ENCODE assay signal across 13 cellular contexts in the genomic region with DNA sequence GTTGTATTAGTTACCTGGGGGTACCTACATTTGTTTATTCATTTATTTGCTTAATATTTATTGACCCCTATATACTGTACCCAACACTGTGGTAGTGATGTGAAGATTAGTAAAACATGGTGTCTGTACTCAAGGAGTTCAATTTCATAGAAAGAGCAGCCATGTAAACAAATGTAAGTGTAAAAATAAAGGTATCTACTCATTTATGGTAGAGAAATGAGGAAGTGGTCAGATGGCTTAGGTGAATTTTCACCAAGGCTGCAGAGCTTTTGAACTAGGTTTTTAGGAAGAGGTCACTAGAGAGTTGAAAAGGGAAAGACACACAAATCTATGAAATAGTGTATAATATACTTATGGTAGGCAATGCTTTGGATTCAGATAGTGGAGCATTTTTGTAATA. TPM values are rescaled to one million over a fixed set of nuclear protein-coding genes. Genes with fewer than 3 reads are reported as not detected.
A peak's percentile ranks its signal among the peaks of the same experiment; 100 is the strongest.
DNase-seq lines count a peak whose midpoint lies in the region; ATAC-seq, FAIRE-seq and TF ChIP-seq lines count a peak whose summit lies in the region.
"Had no signal": no experiment of that assay in that cellular context is flagged by ENCODE, and none has a peak within 500 bp of the region (broad histone marks: within the 10 kb centered on the region; RNA-seq: fewer than 3 reads in every experiment).

No MANE protein-coding gene starts in this region.

- BruUV-seq in K562 (replicated peaks; lab: Mats Ljungman, UMichigan): no TSS peak

- no peaks in the 10 kb centered on the region for H3K27me3 ChIP-seq in K562 (ENCODE audit: control insufficient read depth in 2 of 2, insufficient read depth in 2 of 2, low read length in 2 of 2)

- H4K20me1 ChIP-seq in K562 (replicated peaks; ENCODE audit: control insufficient read depth, insufficient read depth, low read length): no peaks in the 10 kb centered on the region

- H3K9me3 ChIP-seq in K562 (replicated peaks; ENCODE audit: control insufficient read depth, insufficient read depth, low read depth, low read length): no peaks in the 10 kb centered on the region

- H3K36me3 ChIP-seq in K562 (ENCODE audit: control insufficient read depth, insufficient read depth, low read length): peaks cover 77% of the 10 kb centered on the region

- H3K9me3 Mint-ChIP-seq in endothelial cell (ENCODE audit: unreplicated experiment): no peaks in the 10 kb centered on the region
- no peaks in the 10 kb centered on the region for H3K9me3 Mint-ChIP-seq in stimulated activated effector memory CD8-positive, alpha-beta T cell treated with anti-CD3 and anti-CD28 coated beads, Interleukin-12 subunit alpha, Interleukin-12 subunit beta, amount 100 ng/mL, for 72 hours
- H3K9me3 Mint-ChIP-seq in progenitor cell of endocrine pancreas (ENCODE audit: low read depth): no peaks in the 10 kb centered on the region
- H3K9me3 Mint-ChIP-seq: effector memory CD8-positive, alpha-beta T cell; naive thymus-derived CD8-positive, alpha-beta T cell had no signal

- intact Hi-C loops in K562 (cut with micrococcal nuclease): no loop called here

- no peaks in the 10 kb centered on the region for H3K79me2 ChIP-seq in K562 (ENCODE audit: control insufficient read depth, insufficient read depth, low read length)

- POLR2A ChIA-PET in K562 (lab: Yijun Ruan, JAX): interaction anchor here (1.4 to 4.3 kb wide), 2 partner anchors 8 to 10 kb away, joined by 6 to 15 read pairs; a partner anchor contains a TSS

- CTCF ChIA-PET in K562 (lab: Yijun Ruan, JAX; ENCODE audit: low intra/inter-chr PET ratio): no interaction called here

- no peak for TF ChIP-seq EP300 in K562 (IDR thresholded peaks at IDR 0.05; ENCODE audit: low read length)

- no peak overlapping the region for H3K4me3 Mint-ChIP-seq in endothelial cell (ENCODE audit: unreplicated experiment)
- no peak overlapping the region for H3K4me3 Mint-ChIP-seq in stimulated activated effector memory CD8-positive, alpha-beta T cell treated with anti-CD3 and anti-CD28 coated beads, Interleukin-12 subunit alpha, Interleukin-12 subunit beta, amount 100 ng/mL, for 72 hours
- no peak overlapping the region for H3K4me3 Mint-ChIP-seq in progenitor cell of endocrine pancreas (ENCODE audit: low read depth)
- H3K4me3 Mint-ChIP-seq: activated naive CD8-positive, alpha-beta T cell; effector memory CD8-positive, alpha-beta T cell; naive thymus-derived CD8-positive, alpha-beta T cell had no signal

- in situ Hi-C loops in K562 (cut with MboI): no loop called here

- H3K27ac Mint-ChIP-seq in endothelial cell (ENCODE audit: unreplicated experiment) (no peak overlapping the region), progenitor cell of endocrine pancreas (no peak overlapping the region)
- no peak overlapping the region for H3K27ac Mint-ChIP-seq in stimulated activated effector memory CD8-positive, alpha-beta T cell treated with anti-CD3 and anti-CD28 coated beads, Interleukin-12 subunit alpha, Interleukin-12 subunit beta, amount 100 ng/mL, for 72 hours
- H3K27ac Mint-ChIP-seq: activated naive CD8-positive, alpha-beta T cell had no signal

- TF ChIP-seq CTCF in K562 (IDR thresholded peaks at IDR 0.05 in 2 of 3, conservative IDR thresholded peaks at IDR 0.05 in 1 of 3; ENCODE audit: insufficient read depth in 2 of 3, low read depth in 1 of 3, low read length in 3 of 3) (no peak), endothelial cell (IDR thresholded peaks at IDR 0.05; ENCODE audit: unreplicated experiment) (no peak), progenitor cell of endocrine pancreas (IDR thresholded peaks at IDR 0.05; ENCODE audit: unreplicated experiment) (no peak)

- no peaks in the 10 kb centered on the region for H3K27me3 Mint-ChIP-seq in endothelial cell (ENCODE audit: unreplicated experiment)
- no peaks in the 10 kb centered on the region for H3K27me3 Mint-ChIP-seq in progenitor cell of endocrine pancreas
- H3K27me3 Mint-ChIP-seq: activated naive CD8-positive, alpha-beta T cell; effector memory CD8-positive, alpha-beta T cell; naive thymus-derived CD8-positive, alpha-beta T cell had no signal

- TF ChIP-seq POLR2A in K562 (conservative IDR thresholded peaks at IDR 0.05): no peak

- ATAC-seq in GM19025 (IDR thresholded peaks at IDR 0.05; ENCODE audit: low read depth, unreplicated experiment): peak; percentile 75
- peak; percentile 78 for ATAC-seq in HG02588 (IDR thresholded peaks at IDR 0.05; ENCODE audit: unreplicated experiment)
- peak; percentile 77 for ATAC-seq in HG03469 (IDR thresholded peaks at IDR 0.05; ENCODE audit: unreplicated experiment)
- ATAC-seq in K562: no peak
- no peak for ATAC-seq in stimulated activated effector memory CD8-positive, alpha-beta T cell treated with anti-CD3 and anti-CD28 coated beads, Interleukin-12 subunit alpha, Interleukin-12 subunit beta, amount 100 ng/mL, for 72 hours
- ATAC-seq: effector memory CD8-positive, alpha-beta T cell; naive thymus-derived CD8-positive, alpha-beta T cell had no signal

- H3K4me1 ChIP-seq in K562 (replicated peaks in 1 of 2; ENCODE audit: control insufficient read depth in 2 of 2, insufficient read depth in 2 of 2, low read length in 2 of 2): peaks cover 0 to 2% of the 10 kb centered on the region in 2 experiments; a peak in 2 of 5 replicates

- H3K36me3 Mint-ChIP-seq in endothelial cell (ENCODE audit: low read depth, unreplicated experiment) (peaks cover 9% of the 10 kb centered on the region), progenitor cell of endocrine pancreas (ENCODE audit: insufficient read depth) (peaks cover 27% of the 10 kb centered on the region)
- H3K36me3 Mint-ChIP-seq in stimulated activated effector memory CD8-positive, alpha-beta T cell treated with anti-CD3 and anti-CD28 coated beads, Interleukin-12 subunit alpha, Interleukin-12 subunit beta, amount 100 ng/mL, for 72 hours: no peaks in the 10 kb centered on the region

- H3K4me2 ChIP-seq in K562 (ENCODE audit: insufficient read depth, low read length): no peak overlapping the region

- TF ChIP-seq RAD21 in K562 (CRISPR knock-in tag; conservative IDR thresholded peaks at IDR 0.05 in 1 of 2, IDR thresholded peaks at IDR 0.05 in 1 of 2): no peak

- no peak overlapping the region for H3K9ac ChIP-seq in K562 (ENCODE audit: insufficient read depth in 1 of 2, low read depth in 2 of 2, low read length in 2 of 2)

- DNase-seq in K562 (ENCODE audit: extremely low read depth in 1 of 4, low spot score in 3 of 4) (no peak), endothelial cell (ENCODE audit: low spot score) (no peak), progenitor cell of endocrine pancreas (ENCODE audit: low spot score, unreplicated experiment) (no peak), EL (no peak)
- no peak for DNase-seq in stimulated activated effector memory CD8-positive, alpha-beta T cell treated with anti-CD3 and anti-CD28 coated beads, Interleukin-12 subunit alpha, Interleukin-12 subunit beta, amount 100 ng/mL, for 72 hours (ENCODE audit: low spot score in 2 of 2)
- DNase-seq: effector memory CD8-positive, alpha-beta T cell; naive thymus-derived CD8-positive, alpha-beta T cell; trophoblast cell had no signal

- FAIRE-seq in K562 (lab: Jason Lieb, UNC): no peak
- FAIRE-seq: TTC549 had no signal

- H3K4me3 ChIP-seq in K562: no peak overlapping the region

- no peak overlapping the region for H2AFZ ChIP-seq in K562 (ENCODE audit: low read depth, low read length)

- H3K9me1 ChIP-seq in K562 (ENCODE audit: control insufficient read depth, insufficient read depth, low read length): no peaks in the 10 kb centered on the region

- no peak overlapping the region for H3K27ac ChIP-seq in K562 (ENCODE audit: extremely low read depth, low read depth, low read length)

- peaks cover 9% of the 10 kb centered on the region for H3K4me1 Mint-ChIP-seq in endothelial cell (ENCODE audit: unreplicated experiment)
- H3K4me1 Mint-ChIP-seq in stimulated activated effector memory CD8-positive, alpha-beta T cell treated with anti-CD3 and anti-CD28 coated beads, Interleukin-12 subunit alpha, Interleukin-12 subunit beta, amount 100 ng/mL, for 72 hours: peaks cover 4% of the 10 kb centered on the region
- no peaks in the 10 kb centered on the region for H3K4me1 Mint-ChIP-seq in progenitor cell of endocrine pancreas (ENCODE audit: low read depth)

RNA-seq across cellular contexts. Expression of a gene that starts 11.1 kb away (rescaled TPM):
- total RNA-seq in K562 (2011; cell fraction: chromatin; rRNA removed; ENCODE audit: low replicate concordance): 35.7 and 76.5 TPM in 2 replicates
- total RNA-seq in K562 (2011; cell fraction: nucleolus; rRNA removed): 13.2 and 17.0 TPM in 2 replicates
- total RNA-seq in K562 (2011; cell fraction: nucleoplasm; rRNA removed): 24.9 and 31.0 TPM in 2 replicates
- total RNA-seq in K562 (2014; rRNA removed) (52.4 and 56.1 TPM in 2 replicates), K562 (2014; rRNA removed; fragmentation: Illumina TruSeq; extraction: Trizol) (51.9 and 61.2 TPM in 2 replicates), K562 (2015; rRNA removed; fragmentation: Illumina TruSeq; extraction: Trizol) (34.7 and 42.2 TPM in 2 replicates), K562 (2021) (52.7 and 57.9 TPM in 2 replicates), endothelial cell (ENCODE audit: unreplicated experiment) (43.5 TPM), progenitor cell of endocrine pancreas (34.4 and 38.6 TPM in 2 replicates)
- polyA plus RNA-seq in K562 (2011; rRNA removed) (17.6 and 27.3 TPM in 2 replicates), K562 (2014; fragmentation: Illumina TruSeq; extraction: Trizol) (74.3 and 79.3 TPM in 2 replicates), K562 (2014; fragmentation: Nextera tagmentation; extraction: Ambion mirVana) (10 to 100 TPM; 25.4 to 38.3 TPM), K562 (2014; rRNA removed) (47.3 and 49.7 TPM in 2 replicates)
- polyA plus RNA-seq in K562 (2011; cell fraction: cytosol; rRNA removed): 8.8 and 10.4 TPM in 2 replicates
- polyA plus RNA-seq in K562 (2011; cell fraction: nucleus; rRNA removed): 9.5 and 11.5 TPM in 2 replicates
- polyA plus RNA-seq in K562 (2012): 33.8 and 38.2 TPM in 2 replicates
- polyA minus RNA-seq in K562 (2011; rRNA and poly(A)+ RNA removed): 38.7 and 48.2 TPM in 2 replicates
- polyA minus RNA-seq in K562 (2011; cell fraction: cytosol; rRNA and poly(A)+ RNA removed): 20.4 and 24.3 TPM in 2 replicates
- polyA minus RNA-seq in K562 (2011; cell fraction: nucleus; rRNA and poly(A)+ RNA removed): 10.6 and 23.2 TPM in 2 replicates

RNA-seq across cellular contexts. Expression of a gene that starts 46.5 kb away (rescaled TPM):
- 653 and 1,130 TPM in 2 replicates for total RNA-seq in K562 (2011; cell fraction: chromatin; rRNA removed; ENCODE audit: low replicate concordance)
- 356 and 378 TPM in 2 replicates for total RNA-seq in K562 (2011; cell fraction: nucleolus; rRNA removed)
- 459 and 505 TPM in 2 replicates for total RNA-seq in K562 (2011; cell fraction: nucleoplasm; rRNA removed)
- total RNA-seq in K562 (2014; rRNA removed) (428 and 733 TPM in 2 replicates), K562 (2014; rRNA removed; fragmentation: Illumina TruSeq; extraction: Trizol) (481 and 499 TPM in 2 replicates), K562 (2015; rRNA removed; fragmentation: Illumina TruSeq; extraction: Trizol) (719 and 734 TPM in 2 replicates), K562 (2021) (790 and 801 TPM in 2 replicates), endothelial cell (ENCODE audit: unreplicated experiment) (1,184 TPM), progenitor cell of endocrine pancreas (1,076 and 1,126 TPM in 2 replicates)
- polyA plus RNA-seq in K562 (2011; rRNA removed) (449 and 646 TPM in 2 replicates), K562 (2014; fragmentation: Illumina TruSeq; extraction: Trizol) (663 and 762 TPM in 2 replicates), K562 (2014; fragmentation: Nextera tagmentation; extraction: Ambion mirVana) (100 to 1,000 TPM; 206 to 683 TPM), K562 (2014; rRNA removed) (351 and 385 TPM in 2 replicates)
- polyA plus RNA-seq in K562 (2011; cell fraction: cytosol; rRNA removed): 153 and 186 TPM in 2 replicates
- polyA plus RNA-seq in K562 (2011; cell fraction: nucleus; rRNA removed): 421 and 579 TPM in 2 replicates
- polyA plus RNA-seq in K562 (2012): 338 and 520 TPM in 2 replicates
- 865 and 1,047 TPM in 2 replicates for polyA minus RNA-seq in K562 (2011; rRNA and poly(A)+ RNA removed)
- polyA minus RNA-seq in K562 (2011; cell fraction: cytosol; rRNA and poly(A)+ RNA removed): 467 and 888 TPM in 2 replicates
- 266 and 377 TPM in 2 replicates for polyA minus RNA-seq in K562 (2011; cell fraction: nucleus; rRNA and poly(A)+ RNA removed)

Comparison
In these comparisons a context has a peak if more than half of its experiments do, and no peak if none do; other contexts are left out.
1. ATAC-seq: peak in GM19025 (single experiment), HG02588 (single experiment) and HG03469 (single experiment); none in K562 (single experiment) and stimulated activated effector memory CD8-positive, alpha-beta T cell treated with anti-CD3 and anti-CD28 coated beads, Interleukin-12 subunit alpha, Interleukin-12 subunit beta, amount 100 ng/mL, for 72 hours (single experiment).